1 cellular context compared by ENCODE assay signal in genomic region chr2:16034975-16035746, GRCh38.
TF ChIP-seq lines count a peak whose summit lies in the region.

No MANE protein-coding gene starts in this region.

TF ChIP-seq in GM23338, 12 proteins besides CTCF, POLR2A, EP300 and RAD21 (continued from another document):
- TF ChIP-seq ZNF462 (CRISPR knock-in tag; IDR thresholded peaks at IDR 0.05) (no peak), REST (IDR thresholded peaks at IDR 0.05; ENCODE audit: unreplicated experiment) (no peak)
